ENCODE assay signal across 1 cellular context in the genomic region with DNA sequence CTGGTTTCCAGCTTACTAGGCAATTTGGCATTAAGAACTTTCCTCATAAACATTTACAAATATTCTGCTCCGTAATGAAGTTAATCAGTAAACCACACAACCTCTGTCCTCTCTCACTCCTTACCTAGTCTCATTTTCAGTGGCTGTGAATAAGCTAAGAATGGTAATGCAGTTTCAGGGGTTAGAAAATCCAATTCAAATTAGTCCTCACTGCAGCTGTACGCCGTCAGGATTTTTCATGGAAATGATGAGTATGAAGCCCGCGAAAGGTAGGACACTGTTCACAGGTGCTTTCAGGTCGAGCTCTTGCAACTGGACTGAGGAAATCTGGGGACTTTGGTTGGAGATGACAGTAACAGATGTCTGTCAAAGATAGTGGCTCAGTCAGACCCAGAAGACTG.
TF ChIP-seq lines count a peak whose summit lies in the region.

No MANE protein-coding gene starts in this region.

TF ChIP-seq in GM23338, 12 proteins besides CTCF, POLR2A, EP300 and RAD21 (continued from another document):
- TF ChIP-seq, protein P1, sequence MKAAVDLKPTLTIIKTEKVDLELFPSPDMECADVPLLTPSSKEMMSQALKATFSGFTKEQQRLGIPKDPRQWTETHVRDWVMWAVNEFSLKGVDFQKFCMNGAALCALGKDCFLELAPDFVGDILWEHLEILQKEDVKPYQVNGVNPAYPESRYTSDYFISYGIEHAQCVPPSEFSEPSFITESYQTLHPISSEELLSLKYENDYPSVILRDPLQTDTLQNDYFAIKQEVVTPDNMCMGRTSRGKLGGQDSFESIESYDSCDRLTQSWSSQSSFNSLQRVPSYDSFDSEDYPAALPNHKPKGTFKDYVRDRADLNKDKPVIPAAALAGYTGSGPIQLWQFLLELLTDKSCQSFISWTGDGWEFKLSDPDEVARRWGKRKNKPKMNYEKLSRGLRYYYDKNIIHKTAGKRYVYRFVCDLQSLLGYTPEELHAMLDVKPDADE (IDR thresholded peaks at IDR 0.05), result no peak
